Comparison of ENCODE assay signal across 8 cellular contexts in the genomic region with DNA sequence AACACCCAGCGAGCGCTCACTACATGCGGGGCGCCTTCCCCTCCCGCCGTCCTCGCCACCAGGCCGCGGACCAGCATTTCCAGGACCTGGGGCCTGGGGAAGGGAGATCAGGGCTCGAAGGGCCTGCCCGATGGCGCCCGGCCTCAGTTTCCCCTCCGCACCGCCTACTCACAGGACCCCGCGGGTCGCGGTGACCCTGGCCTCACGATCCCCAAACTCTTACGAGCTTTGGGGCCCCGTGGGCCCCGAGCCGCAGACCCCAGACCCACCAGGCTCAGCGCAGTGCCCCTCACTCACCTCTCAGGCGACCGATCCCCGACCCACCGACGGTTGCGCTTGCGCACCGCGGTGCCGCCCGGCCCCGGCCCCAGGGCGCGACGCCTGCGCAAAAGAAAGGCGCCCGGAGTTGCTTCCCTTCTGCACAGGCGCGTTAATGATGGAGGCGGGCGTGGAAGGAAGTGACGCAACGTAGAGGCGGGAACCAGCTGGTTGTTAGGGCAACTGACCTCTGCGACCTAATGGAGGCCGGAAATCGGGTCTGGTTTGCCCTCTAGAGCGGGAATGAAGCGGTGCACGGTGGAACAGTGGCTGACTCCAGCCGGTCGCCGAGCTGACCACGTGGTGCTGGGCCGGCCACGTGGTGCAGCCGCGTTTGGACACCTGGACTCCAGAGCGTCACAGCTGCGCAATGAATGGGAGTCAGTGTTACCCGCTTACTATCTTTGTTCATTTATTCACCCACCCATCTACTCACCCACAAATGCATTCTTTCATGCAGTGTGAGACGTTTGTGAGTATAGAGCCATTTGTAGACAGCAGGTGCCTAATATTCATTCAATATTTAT. TPM values are rescaled to one million over a fixed set of nuclear protein-coding genes. Genes with fewer than 3 reads are reported as not detected.
A peak's percentile ranks its signal among the peaks of the same experiment; 100 is the strongest.
DNase-seq lines count a peak whose midpoint lies in the region; ATAC-seq and TF ChIP-seq lines count a peak whose summit lies in the region.

A gene with protein sequence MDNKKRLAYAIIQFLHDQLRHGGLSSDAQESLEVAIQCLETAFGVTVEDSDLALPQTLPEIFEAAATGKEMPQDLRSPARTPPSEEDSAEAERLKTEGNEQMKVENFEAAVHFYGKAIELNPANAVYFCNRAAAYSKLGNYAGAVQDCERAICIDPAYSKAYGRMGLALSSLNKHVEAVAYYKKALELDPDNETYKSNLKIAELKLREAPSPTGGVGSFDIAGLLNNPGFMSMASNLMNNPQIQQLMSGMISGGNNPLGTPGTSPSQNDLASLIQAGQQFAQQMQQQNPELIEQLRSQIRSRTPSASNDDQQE (minus strand): TSS at position 338 of the 845 bp plus-strand sequence. CDS start 14,205 bp downstream, outside the sequence.

- H3K9ac ChIP-seq in mucosa of rectum (ENCODE audit: low read depth in 1 of 2, low read length in 2 of 2), result peak within 1 kb of the TSS; percentile 99

- TF ChIP-seq POLR2A in erythroblast (IDR thresholded peaks at IDR 0.05; ENCODE audit: low read length), result peak; percentile 85

- H3K27ac ChIP-seq in mucosa of rectum (ENCODE audit: low read depth in 2 of 2, low read length in 2 of 2), result peak within 1 kb of the TSS; percentile 85 to 87

- H3K36me3 ChIP-seq in mucosa of rectum (ENCODE audit: control insufficient read depth in 2 of 2, insufficient read depth in 2 of 2, low read length in 2 of 2), result no peaks in the 10 kb centered on the region

- H3K27ac Mint-ChIP-seq in activated T-cell treated with anti-CD3 and anti-CD28 coated beads, Interleukin-2, amount 50 U/mL, for 24 hours, result peak within 1 kb of the TSS; percentile 97

- no peaks in the 10 kb centered on the region for H3K27me3 Mint-ChIP-seq in activated T-cell treated with anti-CD3 and anti-CD28 coated beads, Interleukin-2, amount 50 U/mL, for 24 hours

- H3K4me1 Mint-ChIP-seq in activated T-cell treated with anti-CD3 and anti-CD28 coated beads, Interleukin-2, amount 50 U/mL, for 24 hours (ENCODE audit: low read depth), result peaks cover 67% of the 10 kb centered on the region

- peak; percentile 62 for ATAC-seq in GM21717 (IDR thresholded peaks at IDR 0.05; ENCODE audit: unreplicated experiment)

- H3K4me3 ChIP-seq in mucosa of rectum (ENCODE audit: low read length in 2 of 2), result peak within 1 kb of the TSS; percentile 72 to 89

- H3K27me3 ChIP-seq in mucosa of rectum (ENCODE audit: control insufficient read depth in 2 of 2, insufficient read depth in 2 of 2, low read length in 2 of 2), result no peaks in the 10 kb centered on the region

- peak; percentile 99 for DNase-seq in DMS79 (lab: John Stamatoyannopoulos, UW)
- DNase-seq in KBM-7, result peak; percentile 100
- peak; percentile 97 for DNase-seq in activated T-cell treated with anti-CD3 and anti-CD28 coated beads, Interleukin-2, amount 50 U/mL, for 24 hours
- peak; percentile 99 for DNase-seq in erythroblast (lab: John Stamatoyannopoulos, UW)
- peak; percentile 98 for DNase-seq in stimulated activated CD8-positive, alpha-beta memory T cell treated with anti-CD3 and anti-CD28 coated beads, Interleukin-4, amount 100 ng/mL, for 48 hours

- peak within 1 kb of the TSS; percentile 92 for H3K4me3 Mint-ChIP-seq in activated T-cell treated with anti-CD3 and anti-CD28 coated beads, Interleukin-2, amount 50 U/mL, for 24 hours

- peaks cover 3% of the 10 kb centered on the region for H3K9me3 Mint-ChIP-seq in activated T-cell treated with anti-CD3 and anti-CD28 coated beads, Interleukin-2, amount 50 U/mL, for 24 hours

- H3K9me3 ChIP-seq in mucosa of rectum (ENCODE audit: control insufficient read depth in 2 of 2, low read length in 2 of 2), result no peaks in the 10 kb centered on the region

- peaks cover 66% of the 10 kb centered on the region for H3K36me3 Mint-ChIP-seq in activated T-cell treated with anti-CD3 and anti-CD28 coated beads, Interleukin-2, amount 50 U/mL, for 24 hours (ENCODE audit: low read depth)

- in situ Hi-C loops in KBM-7 (cut with MboI; ENCODE audit: low pct_unique_long_range_greater_than_20kb, low sequenced_read_pairs), result no loop called here

- H3K4me1 ChIP-seq in mucosa of rectum (ENCODE audit: control insufficient read depth in 2 of 2, insufficient read depth in 2 of 2, low read length in 2 of 2), result peaks cover 23 to 35% of the 10 kb centered on the region in 2 donors

TF ChIP-seq in PFSK-1, 5 proteins besides CTCF, POLR2A, EP300 and RAD21:
- TF ChIP-seq SIN3A (IDR thresholded peaks at IDR 0.05; ENCODE audit: borderline replicate concordance, insufficient read depth, low read length) (no peak), FOXP2 (optimal IDR thresholded peaks at IDR 0.05; ENCODE audit: borderline replicate concordance, extremely low read depth, extremely low read length, insufficient read depth) (peak; percentile 88), POLR2AphosphoS5 (IDR thresholded peaks at IDR 0.05; ENCODE audit: low read depth, low read length) (peak; percentile 91), TAF1 (IDR thresholded peaks at IDR 0.05; ENCODE audit: borderline replicate concordance, insufficient read depth, low read length) (peak; percentile 80; the same call in 1 of the 2 replicates)
- TF ChIP-seq, protein P1, sequence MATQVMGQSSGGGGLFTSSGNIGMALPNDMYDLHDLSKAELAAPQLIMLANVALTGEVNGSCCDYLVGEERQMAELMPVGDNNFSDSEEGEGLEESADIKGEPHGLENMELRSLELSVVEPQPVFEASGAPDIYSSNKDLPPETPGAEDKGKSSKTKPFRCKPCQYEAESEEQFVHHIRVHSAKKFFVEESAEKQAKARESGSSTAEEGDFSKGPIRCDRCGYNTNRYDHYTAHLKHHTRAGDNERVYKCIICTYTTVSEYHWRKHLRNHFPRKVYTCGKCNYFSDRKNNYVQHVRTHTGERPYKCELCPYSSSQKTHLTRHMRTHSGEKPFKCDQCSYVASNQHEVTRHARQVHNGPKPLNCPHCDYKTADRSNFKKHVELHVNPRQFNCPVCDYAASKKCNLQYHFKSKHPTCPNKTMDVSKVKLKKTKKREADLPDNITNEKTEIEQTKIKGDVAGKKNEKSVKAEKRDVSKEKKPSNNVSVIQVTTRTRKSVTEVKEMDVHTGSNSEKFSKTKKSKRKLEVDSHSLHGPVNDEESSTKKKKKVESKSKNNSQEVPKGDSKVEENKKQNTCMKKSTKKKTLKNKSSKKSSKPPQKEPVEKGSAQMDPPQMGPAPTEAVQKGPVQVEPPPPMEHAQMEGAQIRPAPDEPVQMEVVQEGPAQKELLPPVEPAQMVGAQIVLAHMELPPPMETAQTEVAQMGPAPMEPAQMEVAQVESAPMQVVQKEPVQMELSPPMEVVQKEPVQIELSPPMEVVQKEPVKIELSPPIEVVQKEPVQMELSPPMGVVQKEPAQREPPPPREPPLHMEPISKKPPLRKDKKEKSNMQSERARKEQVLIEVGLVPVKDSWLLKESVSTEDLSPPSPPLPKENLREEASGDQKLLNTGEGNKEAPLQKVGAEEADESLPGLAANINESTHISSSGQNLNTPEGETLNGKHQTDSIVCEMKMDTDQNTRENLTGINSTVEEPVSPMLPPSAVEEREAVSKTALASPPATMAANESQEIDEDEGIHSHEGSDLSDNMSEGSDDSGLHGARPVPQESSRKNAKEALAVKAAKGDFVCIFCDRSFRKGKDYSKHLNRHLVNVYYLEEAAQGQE (IDR thresholded peaks at IDR 0.05; ENCODE audit: insufficient read depth in 1 of 2, low read depth in 2 of 2, low read length in 2 of 2), result 0 out of 4 replicates have a peak, but pooled peaks of 1 of the 2 experiments have one; percentile 11

RNA-seq across cellular contexts. Expression of the gene that starts here (rescaled TPM):
- 129 TPM for polyA plus RNA-seq in PFSK-1 (2012; ENCODE audit: insufficient read length, low read depth)

Comparison
In these comparisons a context has a peak if more than half of its experiments do, and no peak if none do; other contexts are left out.
1. Peak in every context shown above with its lines: DNase-seq, ATAC-seq, H3K4me3 ChIP-seq and H3K27ac ChIP-seq.